18 cellular contexts compared by ENCODE assay signal in the genomic region with DNA sequence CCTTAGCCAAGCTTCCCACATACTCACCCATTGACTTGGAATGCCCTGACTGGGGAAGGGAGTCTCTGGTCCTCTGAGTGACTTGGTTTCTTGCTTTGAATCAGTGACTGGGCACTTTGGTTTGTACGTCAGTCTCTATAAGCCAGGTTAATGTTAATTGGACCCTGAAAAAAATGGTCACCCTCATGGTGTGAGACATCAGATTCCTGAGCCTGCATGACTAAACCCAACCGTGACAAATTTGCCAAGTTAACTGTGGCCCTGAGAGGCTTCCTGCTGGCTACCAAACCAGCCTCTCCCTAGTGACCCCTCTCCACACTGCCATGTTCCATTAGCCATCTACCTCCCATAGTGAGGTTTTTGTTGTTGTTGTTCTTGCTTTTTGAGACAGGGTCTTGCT. TPM values are rescaled to one million over a fixed set of nuclear protein-coding genes. Genes with fewer than 3 reads are reported as not detected.
DNase-seq lines count a peak whose midpoint lies in the region; ATAC-seq, FAIRE-seq and TF ChIP-seq lines count a peak whose summit lies in the region.
"Had no signal": no experiment of that assay in that cellular context is flagged by ENCODE, and none has a peak within 500 bp of the region (broad histone marks: within the 10 kb centered on the region; RNA-seq: fewer than 3 reads in every experiment).

No MANE protein-coding gene starts in this region.

- H3K36me3 Mint-ChIP-seq in stimulated activated effector memory CD8-positive, alpha-beta T cell treated with anti-CD3 and anti-CD28 coated beads, Interleukin-12 subunit alpha, Interleukin-12 subunit beta, amount 100 ng/mL, for 72 hours = no peaks in the 10 kb centered on the region
- H3K36me3 Mint-ChIP-seq in activated CD8-positive, alpha-beta T cell treated with anti-CD3 and anti-CD28 coated beads for 36 hours (ENCODE audit: low read depth) = no peaks in the 10 kb centered on the region
- H3K36me3 Mint-ChIP-seq: CD4-positive, CD25-positive, alpha-beta regulatory T cell had no signal

- ATAC-seq in stimulated activated effector memory CD8-positive, alpha-beta T cell treated with anti-CD3 and anti-CD28 coated beads, Interleukin-12 subunit alpha, Interleukin-12 subunit beta, amount 100 ng/mL, for 72 hours = peak; percentile 24
- no peak for ATAC-seq in activated CD8-positive, alpha-beta T cell treated with anti-CD3 and anti-CD28 coated beads for 36 hours
- ATAC-seq: GM23338 had no signal

- intact Hi-C loops in activated CD8-positive, alpha-beta T cell treated with anti-CD3 and anti-CD28 coated beads for 36 hours (cut with micrococcal nuclease) = no loop called here

- peaks cover 7% of the 10 kb centered on the region for H3K4me1 Mint-ChIP-seq in stimulated activated effector memory CD8-positive, alpha-beta T cell treated with anti-CD3 and anti-CD28 coated beads, Interleukin-12 subunit alpha, Interleukin-12 subunit beta, amount 100 ng/mL, for 72 hours
- H3K4me1 Mint-ChIP-seq in activated CD8-positive, alpha-beta T cell treated with anti-CD3 and anti-CD28 coated beads for 36 hours (ENCODE audit: low read depth) = peaks cover 4% of the 10 kb centered on the region
- H3K4me1 Mint-ChIP-seq: GM23338 had no signal

- WGBS in small intestine, 3 donors = 43 to 87% (median 85%) methylated on average over 2 of the region's 2 CpGs

- H3K27me3 ChIP-seq in layer of hippocampus (ENCODE audit: control insufficient read depth, insufficient read depth, low read length) (no peaks in the 10 kb centered on the region), small intestine (ENCODE audit: control insufficient read depth in 2 of 2, insufficient read depth in 2 of 2, low read length in 2 of 2) (no peaks in the 10 kb centered on the region)

- no peaks in the 10 kb centered on the region for H3K27me3 Mint-ChIP-seq in activated CD8-positive, alpha-beta T cell treated with anti-CD3 and anti-CD28 coated beads for 36 hours
- H3K27me3 Mint-ChIP-seq: CD4-positive, CD25-positive, alpha-beta regulatory T cell had no signal

- DNase-seq in HK-2 (ENCODE audit: unreplicated experiment) (peak; percentile 36), small intestine (no peak), NCI-H226 (no peak), NCI-H2081 treated with DMSO at 0.1 percent for 48 hours (lab: John Stamatoyannopoulos, UW) (no peak)
- DNase-seq in stimulated activated effector memory CD8-positive, alpha-beta T cell treated with anti-CD3 and anti-CD28 coated beads, Interleukin-12 subunit alpha, Interleukin-12 subunit beta, amount 100 ng/mL, for 72 hours (ENCODE audit: low spot score in 2 of 2) = no peak
- no peak for DNase-seq in activated CD8-positive, alpha-beta T cell treated with anti-CD3 and anti-CD28 coated beads for 36 hours
- DNase-seq: Calu3; CD4-positive, CD25-positive, alpha-beta regulatory T cell; GDM1; KG1; MM.1S; NCI-H1105; NCI-H1694 treated with DMSO at 0.1 percent for 48 hours; NCI-H446; Right ventricle myocardium superior had no signal

- no peak for FAIRE-seq in small intestine (lab: Jason Lieb, UNC)

- no peaks in the 10 kb centered on the region for H3K9me3 ChIP-seq in small intestine (ENCODE audit: control insufficient read depth, low read depth)

- no peaks in the 10 kb centered on the region for H3K9me3 Mint-ChIP-seq in stimulated activated effector memory CD8-positive, alpha-beta T cell treated with anti-CD3 and anti-CD28 coated beads, Interleukin-12 subunit alpha, Interleukin-12 subunit beta, amount 100 ng/mL, for 72 hours
- H3K9me3 Mint-ChIP-seq in activated CD8-positive, alpha-beta T cell treated with anti-CD3 and anti-CD28 coated beads for 36 hours = no peaks in the 10 kb centered on the region
- H3K9me3 Mint-ChIP-seq: GM23338 had no signal

- POLR2A ChIA-PET in activated CD8-positive, alpha-beta T cell treated with anti-CD3 and anti-CD28 coated beads for 36 hours (lab: Charles Lee) = no interaction called here

- no peak overlapping the region for H3K4me3 Mint-ChIP-seq in stimulated activated effector memory CD8-positive, alpha-beta T cell treated with anti-CD3 and anti-CD28 coated beads, Interleukin-12 subunit alpha, Interleukin-12 subunit beta, amount 100 ng/mL, for 72 hours
- no peak overlapping the region for H3K4me3 Mint-ChIP-seq in activated CD8-positive, alpha-beta T cell treated with anti-CD3 and anti-CD28 coated beads for 36 hours
- H3K4me3 Mint-ChIP-seq: CD4-positive, CD25-positive, alpha-beta regulatory T cell; GM23338 had no signal

- no peaks in the 10 kb centered on the region for H3K4me1 ChIP-seq in small intestine (ENCODE audit: control insufficient read depth in 2 of 2, insufficient read depth in 1 of 2, low read depth in 1 of 2, low read length in 1 of 2)

- no peak overlapping the region for H3K4me3 ChIP-seq in small intestine (ENCODE audit: low read depth in 1 of 2, low read length in 2 of 2)
- H3K4me3 ChIP-seq: GM23338 had no signal

- H3K36me3 ChIP-seq in small intestine (ENCODE audit: control insufficient read depth in 2 of 2, insufficient read depth in 2 of 2, low read length in 2 of 2) = no peaks in the 10 kb centered on the region

- H3K27ac ChIP-seq in angular gyrus (ENCODE audit: low read depth, low read length) (peak overlapping the region; percentile 71), layer of hippocampus (ENCODE audit: low read depth, low read length) (peak overlapping the region; percentile 30), small intestine (ENCODE audit: low read depth in 1 of 2, low read length in 1 of 2) (no peak overlapping the region)

- CTCF ChIA-PET in activated CD8-positive, alpha-beta T cell treated with anti-CD3 and anti-CD28 coated beads for 36 hours (lab: Charles Lee) = no interaction called here

- H3K27ac Mint-ChIP-seq in stimulated activated effector memory CD8-positive, alpha-beta T cell treated with anti-CD3 and anti-CD28 coated beads, Interleukin-12 subunit alpha, Interleukin-12 subunit beta, amount 100 ng/mL, for 72 hours = no peak overlapping the region
- no peak overlapping the region for H3K27ac Mint-ChIP-seq in activated CD8-positive, alpha-beta T cell treated with anti-CD3 and anti-CD28 coated beads for 36 hours
- H3K27ac Mint-ChIP-seq: CD4-positive, CD25-positive, alpha-beta regulatory T cell; GM23338 had no signal

- no peak for TF ChIP-seq CTCF in activated CD8-positive, alpha-beta T cell treated with anti-CD3 and anti-CD28 coated beads for 36 hours (IDR thresholded peaks at IDR 0.05)

RNA-seq across cellular contexts. Expression of a gene that starts 44.1 kb away (rescaled TPM):
- 1 to 10 TPM; 1.8 to 9.6 (median 3.0) TPM for polyA plus RNA-seq in small intestine
- 10 to 100 TPM; 40.8 to 42.6 TPM for total RNA-seq in activated CD8-positive, alpha-beta T cell treated with anti-CD3 and anti-CD28 coated beads for 36 hours

Comparison
In these comparisons a context has a peak if more than half of its experiments do, and no peak if none do; other contexts are left out.
1. H3K27ac ChIP-seq: peak in angular gyrus (single experiment) and layer of hippocampus (single experiment); none in small intestine (0 of 2).